Comparison of ENCODE assay signal across 1 cellular context in genomic region chr7:4070214-4070613, GRCh38.
TF ChIP-seq lines count a peak whose summit lies in the region.

No MANE protein-coding gene starts in this region.

TF ChIP-seq in H1, 55 proteins besides CTCF, POLR2A, EP300 and RAD21:
- TF ChIP-seq POLR2AphosphoS5 (IDR thresholded peaks at IDR 0.05; ENCODE audit: low read depth, low read length) (no peak), MAX (IDR thresholded peaks at IDR 0.05) (no peak), MAFK (IDR thresholded peaks at IDR 0.05; ENCODE audit: low read depth, low read length) (no peak), USF2 (IDR thresholded peaks at IDR 0.05; ENCODE audit: low read length) (no peak), KDM5A (IDR thresholded peaks at IDR 0.05; ENCODE audit: low read length) (no peak), RBBP5 (IDR thresholded peaks at IDR 0.05; ENCODE audit: borderline replicate concordance, low read depth, low read length) (no peak), GTF2F1 (IDR thresholded peaks at IDR 0.05; ENCODE audit: borderline replicate concordance, low read depth, low read length) (no peak), SP1 (IDR thresholded peaks at IDR 0.05; ENCODE audit: low read depth, low read length) (no peak), TCF12 (IDR thresholded peaks at IDR 0.05; ENCODE audit: low read depth, low read length) (no peak), CEBPB (IDR thresholded peaks at IDR 0.05; ENCODE audit: low read depth, low read length) (no peak), HDAC2 (IDR thresholded peaks at IDR 0.05; ENCODE audit: borderline replicate concordance in 1 of 2, low read depth in 2 of 2, low read length in 2 of 2) (no peak), BRCA1 (IDR thresholded peaks at IDR 0.05; ENCODE audit: low read depth, low read length) (no peak), EZH2 (IDR thresholded peaks at IDR 0.05; ENCODE audit: low read depth, low read length, severe bottlenecking) (no peak), HDAC6 (IDR thresholded peaks at IDR 0.05; ENCODE audit: low read depth, low read length) (no peak), ASH2L (IDR thresholded peaks at IDR 0.05; ENCODE audit: low read length) (no peak)
